In genomic region chr3:187773963-187774789, GRCh38 we compare ENCODE assay signal across 10 cellular contexts. TPM values are rescaled to one million over a fixed set of nuclear protein-coding genes. Genes with fewer than 3 reads are reported as not detected.
DNase-seq lines count a peak whose midpoint lies in the region; ATAC-seq, FAIRE-seq and TF ChIP-seq lines count a peak whose summit lies in the region.
"Had no signal": no experiment of that assay in that cellular context is flagged by ENCODE, and none has a peak within 500 bp of the region (broad histone marks: within the 10 kb centered on the region; RNA-seq: fewer than 3 reads in every experiment).

No MANE protein-coding gene starts in this region.

- DNase-seq in activated CD4-positive, alpha-beta memory T cell treated with anti-CD3 and anti-CD28 coated beads for 36 hours: no peak
- DNase-seq in activated CD4-positive, alpha-beta memory T cell treated with anti-CD3 and anti-CD28 coated beads, Interleukin-2, amount 10 ng/mL, durations not matched to agents 7 days and 5 days: no peak
- DNase-seq in bronchial epithelial cell (ENCODE audit: low read depth) (peak; percentile 65), occipital lobe (lab: John Stamatoyannopoulos, UW) (no peak), DMS79 treated with DMSO at 0.1 percent for 48 hours (lab: John Stamatoyannopoulos, UW) (no peak)
- DNase-seq in stimulated activated naive B cell treated with anti-CD40 and anti-IgM and Interleukin-4, amounts not matched to agents 10 μg/mL and 1 μg/mL and 100 μg/mL, for 72 hours: peak; percentile 22
- DNase-seq in stimulated activated CD8-positive, alpha-beta memory T cell treated with anti-CD3 and anti-CD28 coated beads, Interleukin-4, amount 100 ng/mL, for 48 hours: no peak
- DNase-seq: activated gamma-delta T cell treated with Interleukin-2 at 50 U/mL for 16 hours, mesenchymal stem cell had no signal

- H3K36me3 Mint-ChIP-seq in activated CD4-positive, alpha-beta memory T cell treated with anti-CD3 and anti-CD28 coated beads for 36 hours: no peaks in the 10 kb centered on the region
- peaks cover 11% of the 10 kb centered on the region for H3K36me3 Mint-ChIP-seq in activated CD4-positive, alpha-beta memory T cell treated with anti-CD3 and anti-CD28 coated beads, Interleukin-2, amount 10 ng/mL, durations not matched to agents 7 days and 5 days (ENCODE audit: low read depth)
- no peaks in the 10 kb centered on the region for H3K36me3 Mint-ChIP-seq in IgD-negative memory B cell
- no peaks in the 10 kb centered on the region for H3K36me3 Mint-ChIP-seq in stimulated activated naive B cell treated with anti-CD40 and anti-IgM and Interleukin-4, amounts not matched to agents 10 μg/mL and 1 μg/mL and 100 μg/mL, for 72 hours

- CTCF ChIA-PET in activated CD4-positive, alpha-beta memory T cell treated with anti-CD3 and anti-CD28 coated beads for 36 hours (lab: Charles Lee): no interaction called here
- CTCF ChIA-PET in activated CD4-positive, alpha-beta memory T cell treated with anti-CD3 and anti-CD28 coated beads, Interleukin-2, amount 10 ng/mL, durations not matched to agents 7 days and 5 days (lab: Charles Lee): interaction anchor here (0.6 kb wide), 1 partner anchor 1499 kb away, joined by 3 read pairs; no protein-coding TSS in a partner anchor

- intact Hi-C loops in activated CD4-positive, alpha-beta memory T cell treated with anti-CD3 and anti-CD28 coated beads for 36 hours (cut with micrococcal nuclease): loop anchor here (10.0 kb wide), 2 partner anchors 201 to 1141 kb away; no protein-coding TSS in a partner anchor

- H3K27me3 ChIP-seq in bronchial epithelial cell (ENCODE audit: control insufficient read depth, insufficient read depth, low read length): no peaks in the 10 kb centered on the region

- TF ChIP-seq CTCF in bronchial epithelial cell (IDR thresholded peaks at IDR 0.05; ENCODE audit: insufficient read depth, low read length, severe bottlenecking): no peak

- ATAC-seq in stimulated activated naive B cell treated with anti-CD40 and anti-IgM and Interleukin-4, amounts not matched to agents 10 μg/mL and 1 μg/mL and 100 μg/mL, for 72 hours (replicated peaks): peak; percentile 16 to 24

- H3K4me3 Mint-ChIP-seq in activated CD4-positive, alpha-beta memory T cell treated with anti-CD3 and anti-CD28 coated beads for 36 hours: no peak overlapping the region
- no peak overlapping the region for H3K4me3 Mint-ChIP-seq in activated CD4-positive, alpha-beta memory T cell treated with anti-CD3 and anti-CD28 coated beads, Interleukin-2, amount 10 ng/mL, durations not matched to agents 7 days and 5 days
- peak overlapping the region; percentile 4 to 66 (median 17) for H3K4me3 Mint-ChIP-seq in IgD-negative memory B cell
- H3K4me3 Mint-ChIP-seq in stimulated activated naive B cell treated with anti-CD40 and anti-IgM and Interleukin-4, amounts not matched to agents 10 μg/mL and 1 μg/mL and 100 μg/mL, for 72 hours: peak overlapping the region; percentile 33 to 38

- no peaks in the 10 kb centered on the region for H3K27me3 Mint-ChIP-seq in activated CD4-positive, alpha-beta memory T cell treated with anti-CD3 and anti-CD28 coated beads for 36 hours
- no peaks in the 10 kb centered on the region for H3K27me3 Mint-ChIP-seq in activated CD4-positive, alpha-beta memory T cell treated with anti-CD3 and anti-CD28 coated beads, Interleukin-2, amount 10 ng/mL, durations not matched to agents 7 days and 5 days
- H3K27me3 Mint-ChIP-seq in IgD-negative memory B cell: peaks cover 2% of the 10 kb centered on the region
- H3K27me3 Mint-ChIP-seq in stimulated activated naive B cell treated with anti-CD40 and anti-IgM and Interleukin-4, amounts not matched to agents 10 μg/mL and 1 μg/mL and 100 μg/mL, for 72 hours: no peaks in the 10 kb centered on the region

- H3K4me3 ChIP-seq in bronchial epithelial cell (ENCODE audit: low read depth, low read length): no peak overlapping the region

- FAIRE-seq in bronchial epithelial cell (lab: Jason Lieb, UNC): peak; percentile 79

- peak overlapping the region; percentile 10 for H3K27ac Mint-ChIP-seq in activated CD4-positive, alpha-beta memory T cell treated with anti-CD3 and anti-CD28 coated beads for 36 hours
- H3K27ac Mint-ChIP-seq in activated CD4-positive, alpha-beta memory T cell treated with anti-CD3 and anti-CD28 coated beads, Interleukin-2, amount 10 ng/mL, durations not matched to agents 7 days and 5 days: no peak overlapping the region
- peak overlapping the region in 2 of 3 donors; percentile 6 to 43 for H3K27ac Mint-ChIP-seq in IgD-negative memory B cell
- peak overlapping the region; percentile 68 for H3K27ac Mint-ChIP-seq in stimulated activated naive B cell treated with anti-CD40 and anti-IgM and Interleukin-4, amounts not matched to agents 10 μg/mL and 1 μg/mL and 100 μg/mL, for 72 hours

- H3K9me3 Mint-ChIP-seq in activated CD4-positive, alpha-beta memory T cell treated with anti-CD3 and anti-CD28 coated beads for 36 hours: no peaks in the 10 kb centered on the region
- no peaks in the 10 kb centered on the region for H3K9me3 Mint-ChIP-seq in activated CD4-positive, alpha-beta memory T cell treated with anti-CD3 and anti-CD28 coated beads, Interleukin-2, amount 10 ng/mL, durations not matched to agents 7 days and 5 days
- no peaks in the 10 kb centered on the region for H3K9me3 Mint-ChIP-seq in IgD-negative memory B cell
- H3K9me3 Mint-ChIP-seq in stimulated activated naive B cell treated with anti-CD40 and anti-IgM and Interleukin-4, amounts not matched to agents 10 μg/mL and 1 μg/mL and 100 μg/mL, for 72 hours: no peaks in the 10 kb centered on the region

- no peaks in the 10 kb centered on the region for H3K36me3 ChIP-seq in bronchial epithelial cell (ENCODE audit: control insufficient read depth, insufficient read depth, low read length)

- peaks cover 51% of the 10 kb centered on the region for H3K4me1 Mint-ChIP-seq in activated CD4-positive, alpha-beta memory T cell treated with anti-CD3 and anti-CD28 coated beads for 36 hours (ENCODE audit: low read depth)
- peaks cover 57% of the 10 kb centered on the region for H3K4me1 Mint-ChIP-seq in activated CD4-positive, alpha-beta memory T cell treated with anti-CD3 and anti-CD28 coated beads, Interleukin-2, amount 10 ng/mL, durations not matched to agents 7 days and 5 days
- peaks cover 20 to 40% (median 21%) of the 10 kb centered on the region in 3 donors for H3K4me1 Mint-ChIP-seq in IgD-negative memory B cell
- peaks cover 42 to 54% of the 10 kb centered on the region in 2 donors for H3K4me1 Mint-ChIP-seq in stimulated activated naive B cell treated with anti-CD40 and anti-IgM and Interleukin-4, amounts not matched to agents 10 μg/mL and 1 μg/mL and 100 μg/mL, for 72 hours

- POLR2A ChIA-PET in activated CD4-positive, alpha-beta memory T cell treated with anti-CD3 and anti-CD28 coated beads for 36 hours (lab: Charles Lee): no interaction called here
- POLR2A ChIA-PET in activated CD4-positive, alpha-beta memory T cell treated with anti-CD3 and anti-CD28 coated beads, Interleukin-2, amount 10 ng/mL, durations not matched to agents 7 days and 5 days (lab: Charles Lee): no interaction called here

RNA-seq across cellular contexts. Expression of gene BCL6, which starts 28.9 kb away (rescaled TPM):
- 10 to 100 TPM; 41.4 to 51.3 TPM for total RNA-seq in activated CD4-positive, alpha-beta memory T cell treated with anti-CD3 and anti-CD28 coated beads for 36 hours
- total RNA-seq in activated CD4-positive, alpha-beta memory T cell treated with anti-CD3 and anti-CD28 coated beads, Interleukin-2, amount 10 ng/mL, durations not matched to agents 7 days and 5 days: 10 to 100 TPM; 30.4 to 33.4 TPM
- polyA plus RNA-seq in IgD-negative memory B cell: 3.1 TPM
- total RNA-seq in bronchial epithelial cell (6.8 and 9.0 TPM in 2 replicates), occipital lobe (7.5 TPM)

Comparison
In these comparisons a context has a peak if more than half of its experiments do, and no peak if none do; other contexts are left out.
1. DNase-seq: peak in bronchial epithelial cell (single experiment) and stimulated activated naive B cell treated with anti-CD40 and anti-IgM and Interleukin-4, amounts not matched to agents 10 μg/mL and 1 μg/mL and 100 μg/mL, for 72 hours (single experiment); none in activated CD4-positive, alpha-beta memory T cell treated with anti-CD3 and anti-CD28 coated beads for 36 hours (single experiment), activated CD4-positive, alpha-beta memory T cell treated with anti-CD3 and anti-CD28 coated beads, Interleukin-2, amount 10 ng/mL, durations not matched to agents 7 days and 5 days (single experiment), stimulated activated CD8-positive, alpha-beta memory T cell treated with anti-CD3 and anti-CD28 coated beads, Interleukin-4, amount 100 ng/mL, for 48 hours (single experiment), occipital lobe (single experiment) and DMS79 treated with DMSO at 0.1 percent for 48 hours (single experiment).
2. H3K4me3 Mint-ChIP-seq: peak in IgD-negative memory B cell (4 of 4) and stimulated activated naive B cell treated with anti-CD40 and anti-IgM and Interleukin-4, amounts not matched to agents 10 μg/mL and 1 μg/mL and 100 μg/mL, for 72 hours (2 of 2); none in activated CD4-positive, alpha-beta memory T cell treated with anti-CD3 and anti-CD28 coated beads for 36 hours (single experiment) and activated CD4-positive, alpha-beta memory T cell treated with anti-CD3 and anti-CD28 coated beads, Interleukin-2, amount 10 ng/mL, durations not matched to agents 7 days and 5 days (single experiment).